Comparison of ENCODE assay signal across 17 cellular contexts in genomic region chr5:102759700-102760099, GRCh38. TPM values are rescaled to one million over a fixed set of nuclear protein-coding genes. Genes with fewer than 3 reads are reported as not detected.
A peak's percentile ranks its signal among the peaks of the same experiment; 100 is the strongest.
DNase-seq lines count a peak whose midpoint lies in the region; ATAC-seq and TF ChIP-seq lines count a peak whose summit lies in the region.
"Had no signal": no experiment of that assay in that cellular context is flagged by ENCODE, and none has a peak within 500 bp of the region (broad histone marks: within the 10 kb centered on the region; RNA-seq: fewer than 3 reads in every experiment).

No MANE protein-coding gene starts in this region.

- H3K36me3 Mint-ChIP-seq in activated naive CD4-positive, alpha-beta T cell treated with anti-CD3 and anti-CD28 coated beads, Interleukin-2, amount 50 U/mL, for 72 hours, result peaks cover 14 to 15% of the 10 kb centered on the region in 2 donors
- peaks cover 25% of the 10 kb centered on the region for H3K36me3 Mint-ChIP-seq in activated naive CD8-positive, alpha-beta T cell treated with anti-CD3 and anti-CD28 coated beads for 36 hours

- POLR2A ChIA-PET in GM10248 (lab: Yijun Ruan, JAX), result no interaction called here

- no peaks in the 10 kb centered on the region for H3F3A ChIP-seq in Loucy (ENCODE audit: low read depth)

- no peak overlapping the region for H3K4me3 Mint-ChIP-seq in activated naive CD8-positive, alpha-beta T cell treated with anti-CD3 and anti-CD28 coated beads for 36 hours

- TF ChIP-seq CTCF in Loucy (conservative IDR thresholded peaks at IDR 0.05; ENCODE audit: low read length) (no peak), gastrocnemius medialis (IDR thresholded peaks at IDR 0.05 in 4 of 5, conservative IDR thresholded peaks at IDR 0.05 in 1 of 5) (no peak), GM10248 (IDR thresholded peaks at IDR 0.05; ENCODE audit: control extremely low read depth, extremely low read depth, low read depth, missing control alignments) (no peak)

- H3K4me2 ChIP-seq in Loucy (ENCODE audit: low read depth, low read length, poor library complexity, severe bottlenecking), result peak overlapping the region; percentile 51
- H3K4me2 ChIP-seq: smooth muscle cell had no signal

- ATAC-seq in activated naive CD4-positive, alpha-beta T cell treated with anti-CD3 and anti-CD28 coated beads, Interleukin-2, amount 50 U/mL, for 72 hours, result no peak
- no peak for ATAC-seq in gastrocnemius medialis
- ATAC-seq in HG02798 (IDR thresholded peaks at IDR 0.05; ENCODE audit: poor library complexity, unreplicated experiment), result no peak
- ATAC-seq in GM21447 (IDR thresholded peaks at IDR 0.05; ENCODE audit: unreplicated experiment), result no peak
- ATAC-seq: HCT116; HepG2; stimulated activated naive CD8-positive, alpha-beta T cell treated with anti-CD3 and anti-CD28 coated beads, Interleukin-15, Interleukin-2, amounts not matched to agents 100 U/mL and 50 U/mL, for 24 hours; upper lobe of right lung had no signal

- DNase-seq in activated naive CD4-positive, alpha-beta T cell treated with anti-CD3 and anti-CD28 coated beads, Interleukin-2, amount 50 U/mL, for 72 hours (ENCODE audit: low spot score in 2 of 2), result no peak
- DNase-seq in activated naive CD4-positive, alpha-beta T cell (lab: John Stamatoyannopoulos, UW), result no peak
- DNase-seq in activated naive CD8-positive, alpha-beta T cell treated with anti-CD3 and anti-CD28 coated beads for 36 hours, result no peak
- DNase-seq in gastrocnemius medialis (no peak), GM10248 (ENCODE audit: extremely low spot score) (no peak)
- DNase-seq: brain microvascular endothelial cell; NCI-H1105 treated with DMSO at 0.1 percent for 48 hours; RPMI8226; stimulated activated CD4-positive, alpha-beta T cell treated with anti-CD3 and anti-CD28 coated beads, Interleukin-2, amount 100 ng/mL, for 48 hours; stimulated activated naive CD8-positive, alpha-beta T cell treated with anti-CD3 and anti-CD28 coated beads, Interleukin-15, Interleukin-2, amounts not matched to agents 100 U/mL and 50 U/mL, for 24 hours; upper lobe of right lung had no signal

- no peaks in the 10 kb centered on the region for H3K9me3 ChIP-seq in Loucy (ENCODE audit: insufficient read depth, low read depth, low read length)
- H3K9me3 ChIP-seq in gastrocnemius medialis, result no peaks in the 10 kb centered on the region
- H3K9me3 ChIP-seq: upper lobe of right lung had no signal

- H2AFZ ChIP-seq in Loucy (ENCODE audit: low read length), result no peak overlapping the region

- peaks cover 71% of the 10 kb centered on the region; the same call in 1 of the 2 replicates for H3K79me2 ChIP-seq in Loucy (ENCODE audit: insufficient read depth, low read length)

- TF ChIP-seq POLR2A in gastrocnemius medialis (IDR thresholded peaks at IDR 0.05), result no peak

- intact Hi-C loops in gastrocnemius medialis (cut with DNase I; ENCODE audit: low total_unique reads), result loop anchor here (5.0 to 10.0 kb wide), 3 partner anchors 105 to 505 kb away; partner anchors contain the start of genes GIN1 and PPIP5K2

- peak overlapping the region; percentile 33 to 62 for H3K27ac Mint-ChIP-seq in activated naive CD4-positive, alpha-beta T cell treated with anti-CD3 and anti-CD28 coated beads, Interleukin-2, amount 50 U/mL, for 72 hours
- H3K27ac Mint-ChIP-seq in activated naive CD8-positive, alpha-beta T cell treated with anti-CD3 and anti-CD28 coated beads for 36 hours, result peak overlapping the region; percentile 34

- H3K4me1 Mint-ChIP-seq in activated naive CD8-positive, alpha-beta T cell treated with anti-CD3 and anti-CD28 coated beads for 36 hours, result peaks cover 63% of the 10 kb centered on the region

- peak overlapping the region; percentile 88 to 97 (median 92) for H3K27ac ChIP-seq in gastrocnemius medialis
- H3K27ac ChIP-seq: brain microvascular endothelial cell, upper lobe of right lung had no signal

- no peaks in the 10 kb centered on the region for H3K27me3 Mint-ChIP-seq in activated naive CD8-positive, alpha-beta T cell treated with anti-CD3 and anti-CD28 coated beads for 36 hours

- no peaks in the 10 kb centered on the region for H3K9me2 ChIP-seq in Loucy (replicated peaks; ENCODE audit: low read depth, low read length)

- H3K4me3 ChIP-seq in Loucy (ENCODE audit: low read length, poor library complexity, severe bottlenecking) (no peak overlapping the region), gastrocnemius medialis (no peak overlapping the region)
- H3K4me3 ChIP-seq: smooth muscle cell, upper lobe of right lung had no signal

- H3K36me3 ChIP-seq in Loucy (ENCODE audit: insufficient read depth, low read length) (no peaks in the 10 kb centered on the region), gastrocnemius medialis (no peaks in the 10 kb centered on the region)
- H3K36me3 ChIP-seq: brain microvascular endothelial cell, upper lobe of right lung had no signal

- H3K4me1 ChIP-seq in Loucy (ENCODE audit: insufficient read depth, low read length, poor library complexity, severe bottlenecking) (peaks cover 42% of the 10 kb centered on the region), gastrocnemius medialis (peaks cover 75 to 81% of the 10 kb centered on the region in 2 donors)

- H3K9me3 Mint-ChIP-seq in activated naive CD4-positive, alpha-beta T cell treated with anti-CD3 and anti-CD28 coated beads, Interleukin-2, amount 50 U/mL, for 72 hours, result no peaks in the 10 kb centered on the region
- H3K9me3 Mint-ChIP-seq in activated naive CD8-positive, alpha-beta T cell treated with anti-CD3 and anti-CD28 coated beads for 36 hours, result no peaks in the 10 kb centered on the region

- no peak overlapping the region for H3K9ac ChIP-seq in Loucy (ENCODE audit: low read depth, low read length, poor library complexity, severe bottlenecking)

- H3K27me3 ChIP-seq in Loucy (ENCODE audit: insufficient read depth, low read length, poor library complexity, severe bottlenecking) (no peaks in the 10 kb centered on the region), gastrocnemius medialis (no peaks in the 10 kb centered on the region)
- H3K27me3 ChIP-seq: brain microvascular endothelial cell, upper lobe of right lung had no signal

- H4K20me1 ChIP-seq in Loucy (ENCODE audit: insufficient read depth, low read length, poor library complexity, severe bottlenecking), result no peaks in the 10 kb centered on the region

- CTCF ChIA-PET in GM10248 (lab: Yijun Ruan, JAX), result interaction anchor here (0.8 to 4.7 kb wide), 4 partner anchors 12 to 365 kb away, joined by 4 to 37 read pairs (median 4); no protein-coding TSS in a partner anchor

- in situ Hi-C loops in gastrocnemius medialis (cut with MboI; ENCODE audit: low sequenced_read_pairs in 4 of 4), result no loop called here

RNA-seq across cellular contexts. Expression of gene PAM, which starts 4.6 kb away (rescaled TPM):
- 10 to 100 TPM; 14.2 to 88.0 TPM for total RNA-seq in activated naive CD4-positive, alpha-beta T cell treated with anti-CD3 and anti-CD28 coated beads, Interleukin-2, amount 50 U/mL, for 72 hours
- total RNA-seq in activated naive CD8-positive, alpha-beta T cell treated with anti-CD3 and anti-CD28 coated beads for 36 hours, result 10 to 100 TPM; 42.0 to 54.0 TPM
- total RNA-seq in gastrocnemius medialis, result 100 to 1,000 TPM; 102 to 210 (median 172) TPM
